ENCODE assay signal across 20 cellular contexts in genomic region chr17:29242051-29242450, GRCh38. TPM values are rescaled to one million over a fixed set of nuclear protein-coding genes. Genes with fewer than 3 reads are reported as not detected.
DNase-seq lines count a peak whose midpoint lies in the region; ATAC-seq and TF ChIP-seq lines count a peak whose summit lies in the region.
"Had no signal": no experiment of that assay in that cellular context is flagged by ENCODE, and none has a peak within 500 bp of the region (broad histone marks: within the 10 kb centered on the region; RNA-seq: fewer than 3 reads in every experiment).

No MANE protein-coding gene starts in this region.

- H3K4me1 Mint-ChIP-seq in MCF 10A (ENCODE audit: insufficient read depth, unreplicated experiment) (peaks cover 32% of the 10 kb centered on the region), endodermal cell (peaks cover 5% of the 10 kb centered on the region)
- H3K4me1 Mint-ChIP-seq in T-helper 2 cell treated with Interferon-gamma antibody and Interleukin-4, amounts not matched to agents 5 μg/mL and 100 μg/mL, for 36 hours (ENCODE audit: low read depth), result peaks cover 7% of the 10 kb centered on the region

- in situ Hi-C loops in mammary epithelial cell (cut with MboI; ENCODE audit: low sequenced_read_pairs in 2 of 2) (no loop called here), IMR-90 (cut with MboI; ENCODE audit: low sequenced_read_pairs) (no loop called here)

- H3K27me3 Mint-ChIP-seq in MCF 10A (ENCODE audit: insufficient read depth, unreplicated experiment) (no peaks in the 10 kb centered on the region), endodermal cell (ENCODE audit: insufficient read depth) (no peaks in the 10 kb centered on the region)
- H3K27me3 Mint-ChIP-seq in T-helper 2 cell treated with Interferon-gamma antibody and Interleukin-4, amounts not matched to agents 5 μg/mL and 100 μg/mL, for 36 hours (ENCODE audit: low read depth), result no peaks in the 10 kb centered on the region
- H3K27me3 Mint-ChIP-seq: CD4-positive, CD25-positive, alpha-beta regulatory T cell; IgD-negative memory B cell had no signal

- peak overlapping the region; percentile 43; the same call in 1 of the 2 replicates for H4K91ac ChIP-seq in IMR-90 (ENCODE audit: insufficient read depth, low read depth, low read length)

- H3K4me1 ChIP-seq in mammary epithelial cell (ENCODE audit: insufficient read depth, low read length) (peaks cover 41% of the 10 kb centered on the region), IMR-90 (ENCODE audit: control insufficient read depth, insufficient read depth, low read length) (peaks cover 25% of the 10 kb centered on the region), endodermal cell (ENCODE audit: control insufficient read depth, insufficient read depth, low read length) (peaks cover 4% of the 10 kb centered on the region), smooth muscle cell (ENCODE audit: low read depth) (peaks cover 30% of the 10 kb centered on the region)

- H2BK5ac ChIP-seq in IMR-90 (ENCODE audit: low read depth, low read length, poor library complexity, severe bottlenecking), result peak overlapping the region; percentile 60

- no peaks in the 10 kb centered on the region for H4K20me1 ChIP-seq in mammary epithelial cell (ENCODE audit: insufficient read depth, low read length)
- no peaks in the 10 kb centered on the region for H4K20me1 ChIP-seq in IMR-90 (ENCODE audit: insufficient read depth, low read length)
- H4K20me1 ChIP-seq in smooth muscle cell (ENCODE audit: low read depth), result no peaks in the 10 kb centered on the region

- WGBS in mammary epithelial cell (ENCODE audit: low coverage, missing lambda C conversion rate), result 100% methylated on average over 1 of the region's 1 CpG
- WGBS in IMR-90 (ENCODE audit: extremely low coverage in 2 of 2, insufficient read length in 1 of 2), 2 experiments, result no CpG with 5 or more reads among the region's 1 CpG
- whole genome bisulfite sequencing in endodermal cell (ENCODE audit: insufficient coverage in 1 of 2, insufficient read length in 1 of 2), 2 experiments, result 100% methylated on average over 1 of the region's 1 CpG
- WGBS in smooth muscle cell (ENCODE audit: low lambda C conversion rate), result 88% methylated on average over 1 of the region's 1 CpG

- H3K18ac ChIP-seq in IMR-90 (ENCODE audit: low read depth, low read length), result peak overlapping the region; percentile 31; the same call in 1 of the 2 replicates

- H3K14ac ChIP-seq in IMR-90 (replicated peaks; ENCODE audit: low read depth, low read length), result peak overlapping the region; percentile 64; the same call in 1 of the 2 replicates

- no peak overlapping the region for H4K5ac ChIP-seq in IMR-90 (ENCODE audit: low read depth, low read length)

- H3K36me3 Mint-ChIP-seq in MCF 10A (ENCODE audit: insufficient read depth, unreplicated experiment) (no peaks in the 10 kb centered on the region), endodermal cell (ENCODE audit: low read depth) (no peaks in the 10 kb centered on the region)
- H3K36me3 Mint-ChIP-seq in T-helper 2 cell treated with Interferon-gamma antibody and Interleukin-4, amounts not matched to agents 5 μg/mL and 100 μg/mL, for 36 hours (ENCODE audit: low read depth), result no peaks in the 10 kb centered on the region
- H3K36me3 Mint-ChIP-seq: IgD-negative memory B cell had no signal

- no peak overlapping the region for H2AFZ ChIP-seq in mammary epithelial cell (ENCODE audit: low read depth, low read length)
- H2AFZ ChIP-seq in IMR-90 (replicated peaks; ENCODE audit: low read length, poor library complexity), result no peak overlapping the region
- H2AFZ ChIP-seq in smooth muscle cell (ENCODE audit: low read depth), result no peak overlapping the region

- peak overlapping the region; percentile 53 for H2BK20ac ChIP-seq in IMR-90 (ENCODE audit: low read depth, low read length)

- no peak overlapping the region for H2AK9ac ChIP-seq in IMR-90 (replicated peaks; ENCODE audit: low read depth, low read length, poor library complexity)

- peaks cover 3 to 34% of the 10 kb centered on the region in 2 experiments; a peak in 3 of 4 replicates for H3K79me1 ChIP-seq in IMR-90 (ENCODE audit: low read depth in 1 of 2, low read length in 2 of 2)

- H4K8ac ChIP-seq in IMR-90 (ENCODE audit: low read depth in 2 of 2, low read length in 2 of 2), result peak overlapping the region; percentile 41 to 62; a peak in 3 of 4 replicates

- H3K9me3 Mint-ChIP-seq in MCF 10A (ENCODE audit: unreplicated experiment) (no peaks in the 10 kb centered on the region), endodermal cell (no peaks in the 10 kb centered on the region)
- H3K9me3 Mint-ChIP-seq in T-helper 2 cell treated with Interferon-gamma antibody and Interleukin-4, amounts not matched to agents 5 μg/mL and 100 μg/mL, for 36 hours, result no peaks in the 10 kb centered on the region
- H3K9me3 Mint-ChIP-seq: CD4-positive, CD25-positive, alpha-beta regulatory T cell; IgD-negative memory B cell had no signal

- TF ChIP-seq POLR2A in IMR-90 (IDR thresholded peaks at IDR 0.05; ENCODE audit: low read depth, low read length), result no peak

- H3K4ac ChIP-seq in IMR-90 (ENCODE audit: low read depth, low read length), result peak overlapping the region; percentile 61; the same call in 1 of the 2 replicates

- H3K79me2 ChIP-seq in mammary epithelial cell (ENCODE audit: insufficient read depth, low read length) (no peaks in the 10 kb centered on the region), smooth muscle cell (ENCODE audit: low read depth) (no peaks in the 10 kb centered on the region)

- BruUV-seq in MCF 10A (replicated peaks; lab: Mats Ljungman, UMichigan), result no TSS peak
- BruUV-seq in mammary epithelial cell (replicated peaks; lab: Mats Ljungman, UMichigan), result no TSS peak
- BruUV-seq in IMR-90 (replicated peaks; lab: Mats Ljungman, UMichigan), result no TSS peak

- peak overlapping the region; percentile 80 for H2BK15ac ChIP-seq in IMR-90 (ENCODE audit: low read depth, low read length)

- CTCF ChIA-PET in MCF 10A (lab: Yijun Ruan, JAX), result interaction anchor here (0.5 to 2.1 kb wide), 7 partner anchors 9 to 97 kb away, joined by 3 to 7 read pairs (median 4); no protein-coding TSS in a partner anchor
- CTCF ChIA-PET in mammary epithelial cell (lab: Charles Lee; ENCODE audit: low non-redundant PET), result no interaction called here
- CTCF ChIA-PET in IMR-90 (lab: Yijun Ruan, JAX), result interaction anchor here (1.5 to 3.0 kb wide), 3 partner anchors 8 to 93 kb away, joined by 3 to 15 read pairs (median 14); no protein-coding TSS in a partner anchor

- H3K9ac ChIP-seq in mammary epithelial cell (ENCODE audit: insufficient read depth, low read length) (no peak overlapping the region), IMR-90 (ENCODE audit: low read depth, low read length) (no peak overlapping the region), endodermal cell (ENCODE audit: extremely low read depth, low read length, poor library complexity, severe bottlenecking) (no peak overlapping the region), smooth muscle cell (ENCODE audit: low read depth) (no peak overlapping the region)

- H3K27me3 ChIP-seq in mammary epithelial cell (ENCODE audit: insufficient read depth, low read length) (no peaks in the 10 kb centered on the region), IMR-90 (ENCODE audit: control insufficient read depth, insufficient read depth, low read length) (no peaks in the 10 kb centered on the region), endodermal cell (ENCODE audit: control insufficient read depth, insufficient read depth, low read length, poor library complexity, severe bottlenecking) (no peaks in the 10 kb centered on the region), smooth muscle cell (ENCODE audit: low read depth) (no peaks in the 10 kb centered on the region)

- H3K56ac ChIP-seq in IMR-90 (ENCODE audit: extremely low read depth, insufficient read depth, low read length), result peak overlapping the region; percentile 9; the same call in 1 of the 2 replicates

- peak overlapping the region; percentile 78 for H2AK5ac ChIP-seq in IMR-90 (ENCODE audit: low read depth, low read length)

- H3K4me2 ChIP-seq in mammary epithelial cell (ENCODE audit: insufficient read depth, low read depth, low read length) (no peak overlapping the region), IMR-90 (ENCODE audit: low read depth, low read length) (no peak overlapping the region), smooth muscle cell (no peak overlapping the region)

- H3K4me3 Mint-ChIP-seq in MCF 10A (ENCODE audit: unreplicated experiment) (no peak overlapping the region), endodermal cell (no peak overlapping the region)
- no peak overlapping the region for H3K4me3 Mint-ChIP-seq in T-helper 2 cell treated with Interferon-gamma antibody and Interleukin-4, amounts not matched to agents 5 μg/mL and 100 μg/mL, for 36 hours
- H3K4me3 Mint-ChIP-seq: CD4-positive, CD25-positive, alpha-beta regulatory T cell; IgD-negative memory B cell had no signal

- dilution Hi-C loops in mammary epithelial cell (cut with HindIII; ENCODE audit: low sequenced_read_pairs), result loop anchor here (25.0 kb wide), 1 partner anchor 230 kb away; the partner anchor contains the start of gene SEZ6
- dilution Hi-C loops in IMR-90 (cut with HindIII; ENCODE audit: low sequenced_read_pairs, unreplicated experiment), result no loop called here

- H3K27ac Mint-ChIP-seq in MCF 10A (ENCODE audit: low read depth, unreplicated experiment) (peak overlapping the region; percentile 67), endodermal cell (no peak overlapping the region)
- no peak overlapping the region for H3K27ac Mint-ChIP-seq in T-helper 2 cell treated with Interferon-gamma antibody and Interleukin-4, amounts not matched to agents 5 μg/mL and 100 μg/mL, for 36 hours
- H3K27ac Mint-ChIP-seq: CD4-positive, CD25-positive, alpha-beta regulatory T cell; IgD-negative memory B cell had no signal

- TF ChIP-seq CTCF in MCF 10A (IDR thresholded peaks at IDR 0.05; ENCODE audit: unreplicated experiment), result no peak
- no peak for TF ChIP-seq CTCF in mammary epithelial cell (conservative IDR thresholded peaks at IDR 0.05 in 1 of 2, IDR thresholded peaks at IDR 0.05 in 1 of 2; ENCODE audit: extremely low read depth in 1 of 2, insufficient read depth in 1 of 2, low read depth in 1 of 2, low read length in 2 of 2)
- no peak for TF ChIP-seq CTCF in IMR-90 (conservative IDR thresholded peaks at IDR 0.05; ENCODE audit: low read depth, low read length)
- TF ChIP-seq CTCF in endodermal cell (conservative IDR thresholded peaks at IDR 0.05), result no peak
- no peak for TF ChIP-seq CTCF in smooth muscle cell (IDR thresholded peaks at IDR 0.05; ENCODE audit: borderline replicate concordance, insufficient read depth, poor library complexity, severe bottlenecking)

- no peaks in the 10 kb centered on the region for H3K36me3 ChIP-seq in mammary epithelial cell (ENCODE audit: insufficient read depth, low read length)
- no peaks in the 10 kb centered on the region for H3K36me3 ChIP-seq in IMR-90 (ENCODE audit: control insufficient read depth, insufficient read depth, low read length)
- no peaks in the 10 kb centered on the region for H3K36me3 ChIP-seq in endodermal cell (ENCODE audit: control insufficient read depth, insufficient read depth, low read length)
- H3K36me3 ChIP-seq in smooth muscle cell (ENCODE audit: low read depth), result no peaks in the 10 kb centered on the region

- H3K9me3 ChIP-seq in mammary epithelial cell (replicated peaks; ENCODE audit: insufficient read depth, low read length) (no peaks in the 10 kb centered on the region), IMR-90 (ENCODE audit: control insufficient read depth, insufficient read depth, low read length) (no peaks in the 10 kb centered on the region), endodermal cell (ENCODE audit: control insufficient read depth, low read length) (no peaks in the 10 kb centered on the region), smooth muscle cell (replicated peaks; ENCODE audit: low read depth) (no peaks in the 10 kb centered on the region)

- intact Hi-C loops in MCF 10A (cut with micrococcal nuclease), result loop anchor here (5.0 kb wide), 1 partner anchor 50 kb away; the partner anchor contains the start of gene NUFIP2
- intact Hi-C loops in mammary epithelial cell (cut with micrococcal nuclease), result loop anchor here (5.0 kb wide), 1 partner anchor 50 kb away; the partner anchor contains the start of gene NUFIP2
- intact Hi-C loops in IMR-90 (cut with micrococcal nuclease), result no loop called here

- H3K4me3 ChIP-seq in mammary epithelial cell (replicated peaks in 1 of 3; ENCODE audit: insufficient read depth in 1 of 3, low read depth in 2 of 3, low read length in 3 of 3) (no peak overlapping the region), IMR-90 (ENCODE audit: insufficient read depth, low read depth, low read length) (no peak overlapping the region), endodermal cell (ENCODE audit: low read length) (no peak overlapping the region), smooth muscle cell (no peak overlapping the region)

- TF ChIP-seq RAD21 in IMR-90 (IDR thresholded peaks at IDR 0.05; ENCODE audit: low read length), result no peak

- peaks cover 22% of the 10 kb centered on the region for H3F3A ChIP-seq in smooth muscle cell (ENCODE audit: low read depth)

- H3K27ac ChIP-seq in mammary epithelial cell (ENCODE audit: insufficient read depth, low read depth, low read length) (no peak overlapping the region), IMR-90 (ENCODE audit: insufficient read depth, low read length) (peak overlapping the region; percentile 44; the same call in 1 of the 2 replicates), endodermal cell (ENCODE audit: low read depth, low read length) (peak overlapping the region; percentile 98), smooth muscle cell (ENCODE audit: low read depth) (peak overlapping the region; percentile 86)

- DNase-seq in MCF 10A (ENCODE audit: unreplicated experiment), result no peak
- DNase-seq in mammary epithelial cell, result no peak
- no peak for DNase-seq in IMR-90
- no peak for DNase-seq in endodermal cell
- no peak for DNase-seq in smooth muscle cell (lab: John Stamatoyannopoulos, UW; ENCODE audit: unreplicated experiment)
- DNase-seq in T-helper 2 cell treated with Interferon-gamma antibody and Interleukin-4, amounts not matched to agents 5 μg/mL and 100 μg/mL, for 36 hours (ENCODE audit: low spot score), result no peak
- no peak for DNase-seq in HuH-7.5 (ENCODE audit: low spot score)
- DNase-seq: 8988T; CD4-positive, CD25-positive, alpha-beta regulatory T cell; GF-D8; NCI-H1417; NCI-H187; NCI-H446; SHP77 treated with DMSO at 0.1 percent for 48 hours had no signal

- H3K9me1 ChIP-seq in IMR-90 (ENCODE audit: insufficient read depth, low read length), result peaks cover 25% of the 10 kb centered on the region

- peak overlapping the region; percentile 77 for H2BK120ac ChIP-seq in IMR-90 (ENCODE audit: low read depth, low read length)

- POLR2A ChIA-PET in MCF 10A (lab: Yijun Ruan, JAX), result interaction anchor here (3.2 to 4.2 kb wide), 4 partner anchors 8 to 92 kb away, joined by 23 to 79 read pairs (median 30); partner anchors contain the start of gene MYO18A
- POLR2A ChIA-PET in IMR-90 (lab: Charles Lee; ENCODE audit: unreplicated experiment), result no interaction called here

- H3K23ac ChIP-seq in IMR-90 (ENCODE audit: low read depth, low read length), result no peak overlapping the region

- ATAC-seq in IMR-90 (ENCODE audit: low read depth), result no peak
- ATAC-seq in HG03442 (IDR thresholded peaks at IDR 0.05; ENCODE audit: unreplicated experiment), result no peak

RNA-seq across cellular contexts. Expression of gene CRYBA1, which starts 4.6 kb away (rescaled TPM):
- total RNA-seq in MCF 10A (2022) (not detected in 2 replicates), mammary epithelial cell (not detected), IMR-90 (2012; rRNA removed) (not detected in 2 replicates), endodermal cell (not detected), smooth muscle cell (not detected in 2 replicates)
- polyA plus RNA-seq in mammary epithelial cell (not detected), IMR-90 (2012; rRNA removed) (not detected in 2 replicates), smooth muscle cell (not detected in 2 replicates)
- polyA minus RNA-seq in mammary epithelial cell, result not detected
- 0.08 TPM in 1 of 2 replicates, not detected in the other for polyA plus RNA-seq in IMR-90 (2012; cell fraction: cytosol; rRNA removed)
- not detected in 2 replicates for polyA plus RNA-seq in IMR-90 (2012; cell fraction: nucleus; rRNA removed; ENCODE audit: low replicate concordance)
- polyA plus RNA-seq in endodermal cell (2013, experiment 1 of 2), result 0.50 TPM
- polyA plus RNA-seq in endodermal cell (2013, experiment 2 of 2), result not detected
- total RNA-seq: CD4-positive, CD25-positive, alpha-beta regulatory T cell; H4; M059J; RPMI7951; T-helper 1 cell treated with Interleukin-12 subunit alpha and Interleukin-12 subunit beta and Interleukin-4 antibody, amounts not matched to agents 30 ng/mL and 1 ng/mL, for 36 hours had no signal
- polyA plus RNA-seq: CD4-positive, CD25-positive, alpha-beta regulatory T cell; IgD-negative memory B cell had no signal

RNA-seq across cellular contexts. Expression of gene NUFIP2, which starts 51.9 kb away (rescaled TPM):
- total RNA-seq in MCF 10A (2022), result 78.6 and 88.0 TPM in 2 replicates
- total RNA-seq in mammary epithelial cell, result 10 to 100 TPM; 57.2 to 72.3 TPM
- 25.4 TPM for polyA plus RNA-seq in mammary epithelial cell
- polyA minus RNA-seq in mammary epithelial cell, result 29.4 TPM
- total RNA-seq in IMR-90 (2012; rRNA removed), result 25.6 and 38.9 TPM in 2 replicates
- 7.8 and 8.9 TPM in 2 replicates for polyA plus RNA-seq in IMR-90 (2012; rRNA removed)
- polyA plus RNA-seq in IMR-90 (2012; cell fraction: cytosol; rRNA removed), result 1.3 and 10.4 TPM in 2 replicates
- polyA plus RNA-seq in IMR-90 (2012; cell fraction: nucleus; rRNA removed; ENCODE audit: low replicate concordance), result 17.2 and 31.8 TPM in 2 replicates
- total RNA-seq in endodermal cell, result 100 to 1,000 TPM in 1 of 2 donors, 10 to 100 TPM in 1; 92.9 to 104 TPM
- 42.0 TPM for polyA plus RNA-seq in endodermal cell (2013, experiment 1 of 2)
- polyA plus RNA-seq in endodermal cell (2013, experiment 2 of 2), result 36.1 TPM
- total RNA-seq in smooth muscle cell, result 50.3 and 61.2 TPM in 2 replicates
- polyA plus RNA-seq in smooth muscle cell, result 8.3 and 8.9 TPM in 2 replicates
